Comparison of ENCODE assay signal across 12 cellular contexts in genomic region chr10:93447970-93448369, GRCh38. TPM values are rescaled to one million over a fixed set of nuclear protein-coding genes. Genes with fewer than 3 reads are reported as not detected.
DNase-seq lines count a peak whose midpoint lies in the region; ATAC-seq and TF ChIP-seq lines count a peak whose summit lies in the region.
"Had no signal": no experiment of that assay in that cellular context is flagged by ENCODE, and none has a peak within 500 bp of the region (broad histone marks: within the 10 kb centered on the region; RNA-seq: fewer than 3 reads in every experiment).

No MANE protein-coding gene starts in this region.

- H2AFZ ChIP-seq in IMR-90 (replicated peaks; ENCODE audit: low read length, poor library complexity) (no peak overlapping the region), osteoblast (ENCODE audit: low read length) (no peak overlapping the region)

- no peak overlapping the region for H2BK120ac ChIP-seq in IMR-90 (ENCODE audit: low read depth, low read length)

- TF ChIP-seq RAD21 in IMR-90 (IDR thresholded peaks at IDR 0.05; ENCODE audit: low read length) = no peak

- in situ Hi-C loops in IMR-90 (cut with MboI; ENCODE audit: low sequenced_read_pairs) = no loop called here

- H3K36me3 ChIP-seq in Caco-2 (ENCODE audit: control insufficient read depth, insufficient read depth, low read length) (no peaks in the 10 kb centered on the region), IMR-90 (ENCODE audit: control insufficient read depth, insufficient read depth, low read length) (peaks cover 37% of the 10 kb centered on the region), endodermal cell (ENCODE audit: control insufficient read depth, insufficient read depth, low read length) (peaks cover 75% of the 10 kb centered on the region), osteoblast (ENCODE audit: insufficient read depth, low read length) (peaks cover 83% of the 10 kb centered on the region)

- no peaks in the 10 kb centered on the region for H3K27me3 Mint-ChIP-seq in Caco-2 (ENCODE audit: insufficient read depth, unreplicated experiment)
- no peaks in the 10 kb centered on the region for H3K27me3 Mint-ChIP-seq in endodermal cell (ENCODE audit: insufficient read depth)
- no peaks in the 10 kb centered on the region for H3K27me3 Mint-ChIP-seq in activated CD8-positive, alpha-beta T cell treated with anti-CD3 and anti-CD28 coated beads for 36 hours

- no peak overlapping the region; the same call in 1 of the 2 replicates for H3K23ac ChIP-seq in IMR-90 (ENCODE audit: low read depth, low read length)

- H3K27me3 ChIP-seq in Caco-2 (replicated peaks; ENCODE audit: control insufficient read depth, insufficient read depth, low read length) (no peaks in the 10 kb centered on the region), IMR-90 (ENCODE audit: control insufficient read depth, insufficient read depth, low read length) (no peaks in the 10 kb centered on the region), endodermal cell (ENCODE audit: control insufficient read depth, insufficient read depth, low read length, poor library complexity, severe bottlenecking) (no peaks in the 10 kb centered on the region), osteoblast (ENCODE audit: insufficient read depth, low read length) (no peaks in the 10 kb centered on the region)

- CTCF ChIA-PET in Caco-2 (lab: Charles Lee) (no interaction called here), IMR-90 (lab: Yijun Ruan, JAX) (no interaction called here)
- CTCF ChIA-PET in activated CD8-positive, alpha-beta T cell treated with anti-CD3 and anti-CD28 coated beads for 36 hours (lab: Charles Lee) = interaction anchor here (1.5 kb wide), 1 partner anchor 12 kb away, joined by 4 read pairs; no protein-coding TSS in a partner anchor

- intact Hi-C loops in Caco-2 (cut with micrococcal nuclease; ENCODE audit: unreplicated experiment) = loop anchor here (5.0 kb wide), 1 partner anchor 41 kb away; no protein-coding TSS in a partner anchor
- intact Hi-C loops in IMR-90 (cut with micrococcal nuclease) = no loop called here
- intact Hi-C loops in activated CD8-positive, alpha-beta T cell treated with anti-CD3 and anti-CD28 coated beads for 36 hours (cut with micrococcal nuclease) = no loop called here

- no peak overlapping the region for H4K8ac ChIP-seq in IMR-90 (ENCODE audit: low read depth in 2 of 2, low read length in 2 of 2)

- H3K4me3 ChIP-seq in Caco-2 (ENCODE audit: low read depth, low read length) (no peak overlapping the region), IMR-90 (ENCODE audit: insufficient read depth, low read depth, low read length) (no peak overlapping the region), endodermal cell (ENCODE audit: low read length) (no peak overlapping the region), osteoblast (ENCODE audit: insufficient read depth, low read length) (no peak overlapping the region)

- no peak overlapping the region for H3K18ac ChIP-seq in IMR-90 (ENCODE audit: low read depth, low read length)

- no peak overlapping the region for H3K9ac ChIP-seq in IMR-90 (ENCODE audit: low read depth, low read length)
- H3K9ac ChIP-seq in endodermal cell (ENCODE audit: extremely low read depth, low read length, poor library complexity, severe bottlenecking) = no peak overlapping the region

- POLR2A ChIA-PET in Caco-2 (lab: Charles Lee) = interaction anchor here (4.0 kb wide), 1 partner anchor 10 kb away, joined by 48 read pairs; no protein-coding TSS in a partner anchor
- POLR2A ChIA-PET in IMR-90 (lab: Charles Lee; ENCODE audit: unreplicated experiment) = no interaction called here
- POLR2A ChIA-PET in activated CD8-positive, alpha-beta T cell treated with anti-CD3 and anti-CD28 coated beads for 36 hours (lab: Charles Lee) = no interaction called here

- no peak for TF ChIP-seq CTCF in Caco-2 (IDR thresholded peaks at IDR 0.05; ENCODE audit: insufficient read depth in 1 of 2, low read depth in 1 of 2, low read length in 1 of 2, severe bottlenecking in 1 of 2, unreplicated experiment in 1 of 2)
- TF ChIP-seq CTCF in IMR-90 (conservative IDR thresholded peaks at IDR 0.05; ENCODE audit: low read depth, low read length) = no peak
- TF ChIP-seq CTCF in endodermal cell (conservative IDR thresholded peaks at IDR 0.05) = no peak
- no peak for TF ChIP-seq CTCF in osteoblast (IDR thresholded peaks at IDR 0.05; ENCODE audit: extremely low read depth, low read depth, low read length)
- no peak for TF ChIP-seq CTCF in activated CD8-positive, alpha-beta T cell treated with anti-CD3 and anti-CD28 coated beads for 36 hours (IDR thresholded peaks at IDR 0.05)

- H3K27ac Mint-ChIP-seq in Caco-2 (ENCODE audit: unreplicated experiment) (peak overlapping the region; percentile 96), endodermal cell (peak overlapping the region; percentile 9)
- no peak overlapping the region for H3K27ac Mint-ChIP-seq in activated CD8-positive, alpha-beta T cell treated with anti-CD3 and anti-CD28 coated beads for 36 hours

- TF ChIP-seq POLR2A in IMR-90 (IDR thresholded peaks at IDR 0.05; ENCODE audit: low read depth, low read length) (no peak), GM18505 (IDR thresholded peaks at IDR 0.05; ENCODE audit: borderline replicate concordance, extremely low read depth, insufficient read depth, insufficient read length) (no peak)

- peaks cover 21% of the 10 kb centered on the region for H3K9me1 ChIP-seq in IMR-90 (ENCODE audit: insufficient read depth, low read length)

- 0 out of 2 replicates have a peak overlapping the region, but pooled peaks have one; percentile 3 for H2BK20ac ChIP-seq in IMR-90 (ENCODE audit: low read depth, low read length)

- no peak overlapping the region for H2AK5ac ChIP-seq in IMR-90 (ENCODE audit: low read depth, low read length)

- 80% methylated on average over 1 of the region's 3 CpGs; no CpG with 5 or more reads in 1 of the 2 experiments for WGBS in IMR-90 (ENCODE audit: extremely low coverage in 2 of 2, insufficient read length in 1 of 2), 2 experiments
- WGBS in endodermal cell (ENCODE audit: insufficient coverage in 1 of 2, insufficient read length in 1 of 2), 2 experiments = 72 to 88% methylated on average over 2 to 3 of the region's 3 CpGs

- DNase-seq in Caco-2 (no peak), IMR-90 (no peak), endodermal cell (no peak), osteoblast (ENCODE audit: insufficient read length, low spot score, missing footprints) (peak; percentile 11)
- no peak for DNase-seq in activated CD8-positive, alpha-beta T cell treated with anti-CD3 and anti-CD28 coated beads for 36 hours
- DNase-seq: NCI-H1436 treated with DMSO at 0.1 percent for 48 hours, NCI-H2081, NCI-H510A treated with DMSO at 0.1 percent for 48 hours had no signal

- H3K9me3 ChIP-seq in Caco-2 (no peaks in the 10 kb centered on the region), IMR-90 (ENCODE audit: control insufficient read depth, insufficient read depth, low read length) (no peaks in the 10 kb centered on the region), endodermal cell (ENCODE audit: control insufficient read depth, low read length) (no peaks in the 10 kb centered on the region), osteoblast (ENCODE audit: low read depth, low read length) (no peaks in the 10 kb centered on the region)

- H2BK15ac ChIP-seq in IMR-90 (ENCODE audit: low read depth, low read length) = no peak overlapping the region

- no peak overlapping the region for H4K91ac ChIP-seq in IMR-90 (ENCODE audit: insufficient read depth, low read depth, low read length)

- H4K20me1 ChIP-seq in IMR-90 (ENCODE audit: insufficient read depth, low read length) (peaks cover 10% of the 10 kb centered on the region; the same call in 1 of the 2 replicates), osteoblast (ENCODE audit: insufficient read depth, low read length) (no peaks in the 10 kb centered on the region)

- dilution Hi-C loops in IMR-90 (cut with HindIII; ENCODE audit: low sequenced_read_pairs, unreplicated experiment) = no loop called here

- H3K79me1 ChIP-seq in IMR-90 (ENCODE audit: low read depth in 1 of 2, low read length in 2 of 2) = peaks cover 41 to 87% of the 10 kb centered on the region in 2 experiments

- H3K9me3 Mint-ChIP-seq in Caco-2 (ENCODE audit: unreplicated experiment) (peaks cover 8% of the 10 kb centered on the region), endodermal cell (no peaks in the 10 kb centered on the region)
- H3K9me3 Mint-ChIP-seq in activated CD8-positive, alpha-beta T cell treated with anti-CD3 and anti-CD28 coated beads for 36 hours = no peaks in the 10 kb centered on the region

- H3K4me3 Mint-ChIP-seq in Caco-2 (ENCODE audit: unreplicated experiment) (no peak overlapping the region), endodermal cell (no peak overlapping the region)
- no peak overlapping the region for H3K4me3 Mint-ChIP-seq in activated CD8-positive, alpha-beta T cell treated with anti-CD3 and anti-CD28 coated beads for 36 hours

- peaks cover 91% of the 10 kb centered on the region for H3K79me2 ChIP-seq in osteoblast (ENCODE audit: insufficient read depth, low read length)

- H3K4me2 ChIP-seq in IMR-90 (ENCODE audit: low read depth, low read length) = no peak overlapping the region
- H3K4me2 ChIP-seq in osteoblast (ENCODE audit: insufficient read depth, low read length) = no peak overlapping the region

- H4K5ac ChIP-seq in IMR-90 (ENCODE audit: low read depth, low read length) = no peak overlapping the region

- H3K27ac ChIP-seq in IMR-90 (ENCODE audit: insufficient read depth, low read length) (no peak overlapping the region), endodermal cell (ENCODE audit: low read depth, low read length) (no peak overlapping the region), osteoblast (ENCODE audit: low read depth, low read length) (peak overlapping the region; percentile 20)
- H3K27ac ChIP-seq: C4-2B had no signal

- peaks cover 36% of the 10 kb centered on the region for H3K4me1 ChIP-seq in Caco-2
- H3K4me1 ChIP-seq in IMR-90 (ENCODE audit: control insufficient read depth, insufficient read depth, low read length) = peaks cover 18% of the 10 kb centered on the region
- peaks cover 6% of the 10 kb centered on the region for H3K4me1 ChIP-seq in endodermal cell (ENCODE audit: control insufficient read depth, insufficient read depth, low read length)
- H3K4me1 ChIP-seq in osteoblast (ENCODE audit: insufficient read depth, low read length) = peaks cover 19% of the 10 kb centered on the region

- no peak overlapping the region for H3K14ac ChIP-seq in IMR-90 (replicated peaks; ENCODE audit: low read depth, low read length)

- BruUV-seq in Caco-2 (replicated peaks; lab: Mats Ljungman, UMichigan) (no TSS peak), IMR-90 (replicated peaks; lab: Mats Ljungman, UMichigan) (no TSS peak)

- H3K36me3 Mint-ChIP-seq in Caco-2 (ENCODE audit: insufficient read depth, unreplicated experiment) (peaks cover 98% of the 10 kb centered on the region), endodermal cell (ENCODE audit: low read depth) (peaks cover 35% of the 10 kb centered on the region)
- peaks cover 4% of the 10 kb centered on the region for H3K36me3 Mint-ChIP-seq in activated CD8-positive, alpha-beta T cell treated with anti-CD3 and anti-CD28 coated beads for 36 hours (ENCODE audit: low read depth)

- H2AK9ac ChIP-seq in IMR-90 (replicated peaks; ENCODE audit: low read depth, low read length, poor library complexity) = no peak overlapping the region

- ATAC-seq in IMR-90 (ENCODE audit: low read depth) (no peak), GM18858 (IDR thresholded peaks at IDR 0.05; ENCODE audit: unreplicated experiment) (no peak), GM18505 (IDR thresholded peaks at IDR 0.05; ENCODE audit: unreplicated experiment) (no peak), HG03521 (IDR thresholded peaks at IDR 0.05; ENCODE audit: unreplicated experiment) (no peak)
- no peak for ATAC-seq in activated CD8-positive, alpha-beta T cell treated with anti-CD3 and anti-CD28 coated beads for 36 hours

- no peak overlapping the region for H2BK5ac ChIP-seq in IMR-90 (ENCODE audit: low read depth, low read length, poor library complexity, severe bottlenecking)

- no peak overlapping the region for H3K56ac ChIP-seq in IMR-90 (ENCODE audit: extremely low read depth, insufficient read depth, low read length)

- H3K4me1 Mint-ChIP-seq in Caco-2 (ENCODE audit: low read depth, unreplicated experiment) (peaks cover 60% of the 10 kb centered on the region), endodermal cell (peaks cover 42% of the 10 kb centered on the region)
- peaks cover 12% of the 10 kb centered on the region for H3K4me1 Mint-ChIP-seq in activated CD8-positive, alpha-beta T cell treated with anti-CD3 and anti-CD28 coated beads for 36 hours (ENCODE audit: low read depth)

- no peak overlapping the region for H3K4ac ChIP-seq in IMR-90 (ENCODE audit: low read depth, low read length)

RNA-seq across cellular contexts. Expression of gene MYOF, which starts 34.2 kb away (rescaled TPM):
- total RNA-seq in Caco-2 (2022) = 148 and 176 TPM in 2 replicates
- total RNA-seq in IMR-90 (2012; rRNA removed) = 281 and 332 TPM in 2 replicates
- polyA plus RNA-seq in IMR-90 (2012; rRNA removed) = 197 and 221 TPM in 2 replicates
- polyA plus RNA-seq in IMR-90 (2012; cell fraction: cytosol; rRNA removed) = 72.0 and 103 TPM in 2 replicates
- polyA plus RNA-seq in IMR-90 (2012; cell fraction: nucleus; rRNA removed; ENCODE audit: low replicate concordance) = 86.1 and 277 TPM in 2 replicates
- 10 to 100 TPM; 37.4 to 93.8 TPM for total RNA-seq in endodermal cell
- 15.6 TPM for polyA plus RNA-seq in endodermal cell (2013, experiment 1 of 2)
- 21.2 TPM for polyA plus RNA-seq in endodermal cell (2013, experiment 2 of 2)
- total RNA-seq in osteoblast = 352 and 379 TPM in 2 replicates
- 1 to 10 TPM; 4.9 to 5.4 TPM for total RNA-seq in activated CD8-positive, alpha-beta T cell treated with anti-CD3 and anti-CD28 coated beads for 36 hours

RNA-seq across cellular contexts. Expression of gene CEP55, which starts 48.4 kb away (rescaled TPM):
- 64.5 and 65.3 TPM in 2 replicates for total RNA-seq in Caco-2 (2022)
- 23.5 and 30.8 TPM in 2 replicates for total RNA-seq in IMR-90 (2012; rRNA removed)
- polyA plus RNA-seq in IMR-90 (2012; rRNA removed) = 13.8 and 15.7 TPM in 2 replicates
- 2.4 and 3.8 TPM in 2 replicates for polyA plus RNA-seq in IMR-90 (2012; cell fraction: cytosol; rRNA removed)
- 1.1 and 5.1 TPM in 2 replicates for polyA plus RNA-seq in IMR-90 (2012; cell fraction: nucleus; rRNA removed; ENCODE audit: low replicate concordance)
- 10 to 100 TPM; 50.3 to 66.8 TPM for total RNA-seq in endodermal cell
- polyA plus RNA-seq in endodermal cell (2013, experiment 1 of 2) = 39.2 TPM
- 45.6 TPM for polyA plus RNA-seq in endodermal cell (2013, experiment 2 of 2)
- 4.7 TPM in 2 replicates for total RNA-seq in osteoblast
- 10 to 100 TPM; 44.6 to 45.0 TPM for total RNA-seq in activated CD8-positive, alpha-beta T cell treated with anti-CD3 and anti-CD28 coated beads for 36 hours

Comparison
In these comparisons a context has a peak if more than half of its experiments do, and no peak if none do; other contexts are left out.
1. RNA of gene MYOF, which starts 34.2 kb away (total RNA-seq): 352 to 379 TPM in osteoblast, 281 to 332 TPM in IMR-90, 148 to 176 TPM in Caco-2 and 37.4 to 93.8 TPM in endodermal cell; 4.9 to 5.4 TPM in activated CD8-positive, alpha-beta T cell treated with anti-CD3 and anti-CD28 coated beads for 36 hours; every median in the first group is over 4 times any median in the second.